Comparison of ENCODE assay signal across 20 cellular contexts in the genomic region with DNA sequence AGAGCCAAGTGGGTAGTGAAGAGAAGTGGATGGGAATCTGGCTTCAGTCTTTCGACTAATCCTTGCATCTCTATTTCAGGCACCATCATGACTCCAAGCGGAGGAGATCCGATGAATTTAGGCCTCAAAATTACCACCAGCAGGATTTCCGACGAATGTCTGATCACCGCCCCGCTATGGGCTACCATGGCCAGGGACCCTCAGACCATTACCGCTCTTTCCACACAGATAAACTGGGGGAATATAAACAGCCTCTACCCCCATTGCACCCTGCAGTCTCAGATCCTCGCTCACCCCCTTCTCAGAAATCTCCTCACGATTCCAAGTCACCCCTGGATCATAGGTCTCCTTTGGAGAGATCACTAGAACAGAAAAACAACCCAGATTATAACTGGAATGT.
DNase-seq lines count a peak whose midpoint lies in the region; ATAC-seq lines count a peak whose summit lies in the region.
"Had no signal": no experiment of that assay in that cellular context is flagged by ENCODE, and none has a peak within 500 bp of the region (broad histone marks: within the 10 kb centered on the region; RNA-seq: fewer than 3 reads in every experiment).

No MANE protein-coding gene starts in this region.

- no peak overlapping the region for H3K4me3 ChIP-seq in naive thymus-derived CD4-positive, alpha-beta T cell (ENCODE audit: low read length)
- H3K4me3 ChIP-seq: thoracic aorta had no signal

- CTCF ChIA-PET in naive thymus-derived CD4-positive, alpha-beta T cell (lab: Charles Lee) = no interaction called here

- H3K4me1 Mint-ChIP-seq in T-helper 1 cell treated with Interleukin-12 subunit alpha and Interleukin-12 subunit beta and Interleukin-4 antibody, amounts not matched to agents 30 μg/mL and 1 μg/mL, for 36 hours (ENCODE audit: low read depth) = peaks cover 59% of the 10 kb centered on the region
- H3K4me1 Mint-ChIP-seq in stimulated activated naive CD8-positive, alpha-beta T cell treated with anti-CD3 and anti-CD28 coated beads, Interleukin-15, Interleukin-2, amounts not matched to agents 100 ng/mL and 50 ng/mL, for 24 hours (ENCODE audit: low read depth) = peaks cover 84% of the 10 kb centered on the region
- peaks cover 35 to 72% (median 63%) of the 10 kb centered on the region in 7 donors for H3K4me1 Mint-ChIP-seq in naive thymus-derived CD4-positive, alpha-beta T cell

- peaks cover 32 to 74% (median 38%) of the 10 kb centered on the region in 3 experiments for H3K36me3 ChIP-seq in naive thymus-derived CD4-positive, alpha-beta T cell (ENCODE audit: control insufficient read depth in 2 of 3, insufficient read depth in 3 of 3, low read length in 3 of 3)

- H3K36me3 Mint-ChIP-seq in T-helper 1 cell treated with Interleukin-12 subunit alpha and Interleukin-12 subunit beta and Interleukin-4 antibody, amounts not matched to agents 30 μg/mL and 1 μg/mL, for 36 hours (ENCODE audit: low read depth) = peaks cover 53% of the 10 kb centered on the region
- H3K36me3 Mint-ChIP-seq in stimulated activated naive CD8-positive, alpha-beta T cell treated with anti-CD3 and anti-CD28 coated beads, Interleukin-15, Interleukin-2, amounts not matched to agents 100 ng/mL and 50 ng/mL, for 24 hours (ENCODE audit: low read depth) = peaks cover 81% of the 10 kb centered on the region
- H3K36me3 Mint-ChIP-seq in naive thymus-derived CD4-positive, alpha-beta T cell = peaks cover 32 to 62% (median 53%) of the 10 kb centered on the region in 5 donors

- DNase-seq in T-helper 1 cell = no peak
- DNase-seq in stimulated activated naive CD8-positive, alpha-beta T cell treated with anti-CD3 and anti-CD28 coated beads, Interleukin-15, Interleukin-2, amounts not matched to agents 100 U/mL and 50 U/mL, for 24 hours = no peak
- DNase-seq in naive thymus-derived CD4-positive, alpha-beta T cell = no peak
- no peak for DNase-seq in NCI-H82 treated with DMSO at 0.1 percent for 48 hours (lab: John Stamatoyannopoulos, UW; ENCODE audit: unreplicated experiment)
- DNase-seq in activated CD8-positive, alpha-beta memory T cell treated with anti-CD3 and anti-CD28 coated beads, Interleukin-2, amount 50 U/mL, for 4 hours = no peak
- DNase-seq in KG1 (lab: John Stamatoyannopoulos, UW) = no peak
- DNase-seq: activated CD4-positive, CD25-positive, alpha-beta regulatory T cell; caudate nucleus; dermis blood vessel endothelial cell; H7; IMR-90; NCI-H1436; NCI-H2107; NCI-H510A treated with DMSO at 0.1 percent for 48 hours; T1000 had no signal

- H3K27ac ChIP-seq in naive thymus-derived CD4-positive, alpha-beta T cell (ENCODE audit: low read depth, low read length) = no peak overlapping the region
- H3K27ac ChIP-seq: 22Rv1, thoracic aorta had no signal

- no peaks in the 10 kb centered on the region for H3K9me3 ChIP-seq in naive thymus-derived CD4-positive, alpha-beta T cell (ENCODE audit: control insufficient read depth in 2 of 3, low read length in 3 of 3)
- H3K9me3 ChIP-seq: thoracic aorta had no signal

- POLR2A ChIA-PET in naive thymus-derived CD4-positive, alpha-beta T cell (lab: Charles Lee) = interaction anchor here (0.6 kb wide), 1 partner anchor 45 kb away, joined by 3 read pairs; no protein-coding TSS in a partner anchor

- no peak overlapping the region for H3K4me3 Mint-ChIP-seq in T-helper 1 cell treated with Interleukin-12 subunit alpha and Interleukin-12 subunit beta and Interleukin-4 antibody, amounts not matched to agents 30 μg/mL and 1 μg/mL, for 36 hours
- H3K4me3 Mint-ChIP-seq in stimulated activated naive CD8-positive, alpha-beta T cell treated with anti-CD3 and anti-CD28 coated beads, Interleukin-15, Interleukin-2, amounts not matched to agents 100 ng/mL and 50 ng/mL, for 24 hours = no peak overlapping the region
- H3K4me3 Mint-ChIP-seq in naive thymus-derived CD4-positive, alpha-beta T cell = peak overlapping the region in 1 of 10 donors; percentile 33

- no peaks in the 10 kb centered on the region for H3K9me3 Mint-ChIP-seq in T-helper 1 cell treated with Interleukin-12 subunit alpha and Interleukin-12 subunit beta and Interleukin-4 antibody, amounts not matched to agents 30 μg/mL and 1 μg/mL, for 36 hours
- H3K9me3 Mint-ChIP-seq in stimulated activated naive CD8-positive, alpha-beta T cell treated with anti-CD3 and anti-CD28 coated beads, Interleukin-15, Interleukin-2, amounts not matched to agents 100 ng/mL and 50 ng/mL, for 24 hours = no peaks in the 10 kb centered on the region
- peaks cover 0 to 2% (median 0%) of the 10 kb centered on the region in 11 donors for H3K9me3 Mint-ChIP-seq in naive thymus-derived CD4-positive, alpha-beta T cell
- H3K9me3 Mint-ChIP-seq: activated T-helper 2 cell treated with anti-CD3 and anti-CD28 coated beads, Interferon-gamma antibody, Interleukin-2, Interleukin-4, amounts not matched to agents 10 μg/mL and 5 μg/mL and 100 μg/mL, durations not matched to agents 14 hours and 24 hours and 36 hours had no signal

- peaks cover 2 to 10% of the 10 kb centered on the region in 2 donors for H3K4me1 ChIP-seq in naive thymus-derived CD4-positive, alpha-beta T cell (ENCODE audit: control insufficient read depth in 2 of 2, insufficient read depth in 2 of 2, low read length in 2 of 2)

- H3K27ac Mint-ChIP-seq in T-helper 1 cell treated with Interleukin-12 subunit alpha and Interleukin-12 subunit beta and Interleukin-4 antibody, amounts not matched to agents 30 μg/mL and 1 μg/mL, for 36 hours = peak overlapping the region; percentile 2
- H3K27ac Mint-ChIP-seq in stimulated activated naive CD8-positive, alpha-beta T cell treated with anti-CD3 and anti-CD28 coated beads, Interleukin-15, Interleukin-2, amounts not matched to agents 100 ng/mL and 50 ng/mL, for 24 hours = peak overlapping the region; percentile 88
- peak overlapping the region in 7 of 9 donors; percentile 25 to 83 (median 78) for H3K27ac Mint-ChIP-seq in naive thymus-derived CD4-positive, alpha-beta T cell

- ATAC-seq in stimulated activated naive CD8-positive, alpha-beta T cell treated with anti-CD3 and anti-CD28 coated beads, Interleukin-15, Interleukin-2, amounts not matched to agents 100 U/mL and 50 U/mL, for 24 hours = no peak
- no peak for ATAC-seq in naive thymus-derived CD4-positive, alpha-beta T cell

- H3K27me3 Mint-ChIP-seq in T-helper 1 cell treated with Interleukin-12 subunit alpha and Interleukin-12 subunit beta and Interleukin-4 antibody, amounts not matched to agents 30 μg/mL and 1 μg/mL, for 36 hours (ENCODE audit: low read depth) = no peaks in the 10 kb centered on the region
- no peaks in the 10 kb centered on the region for H3K27me3 Mint-ChIP-seq in stimulated activated naive CD8-positive, alpha-beta T cell treated with anti-CD3 and anti-CD28 coated beads, Interleukin-15, Interleukin-2, amounts not matched to agents 100 ng/mL and 50 ng/mL, for 24 hours
- no peaks in the 10 kb centered on the region for H3K27me3 Mint-ChIP-seq in naive thymus-derived CD4-positive, alpha-beta T cell

- H3K27me3 ChIP-seq in naive thymus-derived CD4-positive, alpha-beta T cell (ENCODE audit: control insufficient read depth in 2 of 2, insufficient read depth in 2 of 2, low read length in 2 of 2) = no peaks in the 10 kb centered on the region

- intact Hi-C loops in naive thymus-derived CD4-positive, alpha-beta T cell (cut with micrococcal nuclease) = loop anchor here (5.0 kb wide), 1 partner anchor 227 kb away; no protein-coding TSS in a partner anchor

Comparison
In these comparisons a context has a peak if more than half of its experiments do, and no peak if none do; other contexts are left out.
1. H3K27ac Mint-ChIP-seq: peak in every context shown above with its lines; median percentile 88 in stimulated activated naive CD8-positive, alpha-beta T cell treated with anti-CD3 and anti-CD28 coated beads, Interleukin-15, Interleukin-2, amounts not matched to agents 100 ng/mL and 50 ng/mL, for 24 hours; 78 in naive thymus-derived CD4-positive, alpha-beta T cell; 2 in T-helper 1 cell treated with Interleukin-12 subunit alpha and Interleukin-12 subunit beta and Interleukin-4 antibody, amounts not matched to agents 30 μg/mL and 1 μg/mL, for 36 hours.